26 cellular contexts compared by ENCODE assay signal in the genomic region with DNA sequence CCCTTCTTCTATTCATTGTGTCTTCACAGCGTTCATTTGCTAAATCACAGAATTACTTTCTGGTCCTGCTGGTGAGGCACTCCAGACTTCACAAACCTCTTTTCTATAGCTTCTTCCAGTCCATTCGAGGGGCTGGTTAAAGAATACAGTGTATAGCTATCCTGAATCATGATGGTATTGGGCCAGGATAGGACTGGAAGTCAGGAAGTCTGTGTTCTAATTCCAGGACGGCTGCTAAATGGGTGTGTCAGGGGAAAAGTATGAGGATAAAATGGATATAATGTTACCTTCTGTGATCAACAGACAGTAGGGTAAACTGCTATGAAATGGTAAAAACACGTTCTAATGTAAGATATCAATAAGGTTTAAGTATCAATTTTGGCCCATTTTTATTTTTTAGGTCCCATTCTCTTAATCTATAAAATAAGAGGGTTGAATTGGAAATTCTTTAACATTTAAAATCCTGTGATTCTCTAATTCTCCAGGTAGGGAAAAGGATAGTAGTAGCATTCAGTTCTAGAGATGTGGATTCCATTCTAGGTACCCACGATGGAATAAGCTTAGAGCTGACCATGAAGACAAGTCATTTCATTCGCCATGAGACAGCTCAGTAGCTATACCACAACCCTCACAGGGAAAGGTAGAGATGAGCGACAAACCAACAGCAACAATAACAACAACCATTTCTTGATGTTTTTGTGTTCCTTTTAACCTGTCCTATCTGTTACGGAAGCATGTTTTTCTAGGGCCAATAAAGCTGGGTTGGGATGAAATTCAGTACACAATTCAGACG.
DNase-seq lines count a peak whose midpoint lies in the region; ATAC-seq and TF ChIP-seq lines count a peak whose summit lies in the region.
"Had no signal": no experiment of that assay in that cellular context is flagged by ENCODE, and none has a peak within 500 bp of the region (broad histone marks: within the 10 kb centered on the region; RNA-seq: fewer than 3 reads in every experiment).

No MANE protein-coding gene starts in this region.

- no peak for ATAC-seq in memory B cell (ENCODE audit: low read depth)
- ATAC-seq: lower lobe of right lung had no signal

- H3K4me3 Mint-ChIP-seq in memory B cell = no peak overlapping the region
- H3K4me3 Mint-ChIP-seq: activated CD4-positive, alpha-beta memory T cell treated with anti-CD3 and anti-CD28 coated beads, Interleukin-2, amount 10 ng/mL, durations not matched to agents 7 days and 5 days; activated naive CD8-positive, alpha-beta T cell treated with anti-CD3 and anti-CD28 coated beads, Interleukin-2, amount 10 ng/mL, durations not matched to agents 7 days and 5 days; CD4-positive, alpha-beta T cell; nephron progenitor cell had no signal

- TF ChIP-seq CTCF in VCaP (conservative IDR thresholded peaks at IDR 0.05) (no peak), BE2C (IDR thresholded peaks at IDR 0.05; ENCODE audit: low read depth, low read length) (no peak), WERI-Rb-1 (IDR thresholded peaks at IDR 0.05; ENCODE audit: low read depth, low read length) (no peak), coronary artery (IDR thresholded peaks at IDR 0.05) (no peak)

- H3K27me3 ChIP-seq in BE2C (no peaks in the 10 kb centered on the region), WERI-Rb-1 (ENCODE audit: insufficient read depth, low read depth, severe bottlenecking) (no peaks in the 10 kb centered on the region)
- H3K27me3 ChIP-seq: SJCRH30, spleen, upper lobe of left lung had no signal

- no peaks in the 10 kb centered on the region for H3K4me1 ChIP-seq in BE2C
- H3K4me1 ChIP-seq: lower lobe of right lung, upper lobe of left lung had no signal

- no peaks in the 10 kb centered on the region for H3K36me3 ChIP-seq in BE2C
- peaks cover 10% of the 10 kb centered on the region for H3K36me3 ChIP-seq in WERI-Rb-1
- H3K36me3 ChIP-seq: lower lobe of right lung, SJCRH30, spleen, upper lobe of left lung had no signal

- intact Hi-C loops in head of caudate nucleus (cut with DNase I) = no loop called here

- H3K27me3 Mint-ChIP-seq in memory B cell = no peaks in the 10 kb centered on the region
- H3K27me3 Mint-ChIP-seq: activated CD4-positive, alpha-beta memory T cell treated with anti-CD3 and anti-CD28 coated beads, Interleukin-2, amount 10 ng/mL, durations not matched to agents 7 days and 5 days; CD4-positive, alpha-beta T cell had no signal

- no peak overlapping the region for H3K4me3 ChIP-seq in BE2C (ENCODE audit: low read depth, low read length)
- no peak overlapping the region for H3K4me3 ChIP-seq in WERI-Rb-1 (ENCODE audit: low read depth, low read length)
- no peak overlapping the region for H3K4me3 ChIP-seq in coronary artery
- H3K4me3 ChIP-seq: lower lobe of right lung, SJCRH30, spleen, upper lobe of left lung had no signal

- peaks cover 3% of the 10 kb centered on the region for H3K9me3 Mint-ChIP-seq in memory B cell
- H3K9me3 Mint-ChIP-seq: activated CD4-positive, alpha-beta memory T cell treated with anti-CD3 and anti-CD28 coated beads, Interleukin-2, amount 10 ng/mL, durations not matched to agents 7 days and 5 days; nephron progenitor cell had no signal

- peak overlapping the region; percentile 28 for H3K27ac Mint-ChIP-seq in memory B cell
- H3K27ac Mint-ChIP-seq: activated CD4-positive, alpha-beta memory T cell treated with anti-CD3 and anti-CD28 coated beads, Interleukin-2, amount 10 ng/mL, durations not matched to agents 7 days and 5 days; activated naive CD8-positive, alpha-beta T cell treated with anti-CD3 and anti-CD28 coated beads, Interleukin-2, amount 10 ng/mL, durations not matched to agents 7 days and 5 days; CD4-positive, alpha-beta T cell; nephron progenitor cell had no signal

- peaks cover 2% of the 10 kb centered on the region for H3K36me3 Mint-ChIP-seq in memory B cell

- H3K27ac ChIP-seq in VCaP (peak overlapping the region; percentile 42), WERI-Rb-1 (no peak overlapping the region), coronary artery (no peak overlapping the region)
- H3K27ac ChIP-seq: lower lobe of right lung, SJCRH30, spleen, upper lobe of left lung had no signal

- peaks cover 22% of the 10 kb centered on the region for H3K4me1 Mint-ChIP-seq in memory B cell
- H3K4me1 Mint-ChIP-seq: nephron progenitor cell had no signal

- H3K9me3 ChIP-seq in BE2C = no peaks in the 10 kb centered on the region
- H3K9me3 ChIP-seq in WERI-Rb-1 (ENCODE audit: severe bottlenecking) = no peaks in the 10 kb centered on the region
- H3K9me3 ChIP-seq: lower lobe of right lung, SJCRH30, spleen, upper lobe of left lung had no signal

- DNase-seq in HCEC 1CT = peak; percentile 50
- no peak for DNase-seq in memory B cell (ENCODE audit: low spot score in 2 of 2)
- DNase-seq in BE2C = no peak
- DNase-seq in WERI-Rb-1 = no peak
- DNase-seq in head of caudate nucleus = no peak
- DNase-seq in coronary artery (ENCODE audit: low spot score) = no peak
- DNase-seq: activated CD4-positive, alpha-beta memory T cell treated with anti-CD3 and anti-CD28 coated beads, Interleukin-2, amount 10 ng/mL, durations not matched to agents 7 days and 5 days; activated CD4-positive, CD25-positive, alpha-beta regulatory T cell treated with anti-CD3 and anti-CD28 coated beads, Interleukin-2, amount 50 U/mL, for 72 hours; activated gamma-delta T cell; activated naive CD8-positive, alpha-beta T cell treated with anti-CD3 and anti-CD28 coated beads, Interleukin-2, amount 10 ng/mL, durations not matched to agents 7 days and 5 days; CD4-positive, alpha-beta T cell; cerebellar nuclear complex; H7; KBM-7; kidney glomerular epithelial cell; lower lobe of right lung; MM.1S; NCI-H2029; NCI-H526 treated with DMSO at 0.1 percent for 48 hours; nephron progenitor cell; SJCRH30; spleen; stimulated activated CD4-positive, alpha-beta T cell treated with anti-CD3 and anti-CD28 coated beads, Interleukin-2, amount 100 ng/mL, for 48 hours; T-helper 1 cell; upper lobe of left lung had no signal
